9 cellular contexts compared by ENCODE assay signal in the genomic region with DNA sequence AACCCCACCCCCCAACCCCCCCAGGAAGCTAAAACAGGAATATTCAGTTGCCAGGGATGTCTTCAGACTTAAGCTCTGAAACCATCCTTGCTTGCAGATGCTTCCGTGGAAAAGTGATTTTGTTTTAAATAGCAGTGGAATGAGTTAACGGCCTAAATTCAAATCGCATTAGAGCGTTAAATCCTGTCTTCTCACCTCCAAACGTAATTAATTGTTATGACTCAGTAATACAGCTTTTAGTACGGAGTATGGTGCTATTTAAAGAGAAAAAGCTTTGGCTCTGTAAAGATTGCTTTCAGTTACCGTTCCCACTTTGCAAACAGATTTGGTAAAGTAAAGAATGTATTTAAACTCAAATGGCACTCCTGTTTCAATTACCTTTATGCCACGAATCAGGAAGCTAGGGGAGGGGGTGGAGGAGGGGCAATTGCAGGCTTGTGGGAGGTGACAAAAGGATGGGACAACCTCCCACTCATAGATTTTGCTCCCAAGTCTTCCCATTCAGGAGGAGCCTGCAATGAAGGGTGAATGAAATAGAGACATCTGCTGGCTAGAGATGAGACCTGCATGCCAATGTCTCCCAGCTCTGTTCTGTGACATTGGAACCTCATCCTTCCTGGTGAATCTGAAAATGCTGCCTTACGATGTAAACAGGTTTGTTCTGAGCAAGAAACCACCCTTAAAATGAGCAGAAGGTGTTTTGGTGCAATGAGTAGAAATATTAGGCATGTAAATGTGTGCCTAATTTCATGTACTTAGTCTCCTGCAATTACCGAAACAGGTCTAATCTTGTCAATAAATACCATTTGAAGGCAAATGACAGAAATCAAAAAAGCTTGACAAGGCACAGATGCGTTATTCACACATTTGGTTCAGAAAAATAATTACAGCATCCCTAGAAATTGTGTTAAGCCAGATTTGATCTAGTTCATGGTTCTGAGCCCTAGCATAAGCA. TPM values are rescaled to one million over a fixed set of nuclear protein-coding genes. Genes with fewer than 3 reads are reported as not detected.
DNase-seq lines count a peak whose midpoint lies in the region; TF ChIP-seq lines count a peak whose summit lies in the region.
"Had no signal": no experiment of that assay in that cellular context is flagged by ENCODE, and none has a peak within 500 bp of the region (broad histone marks: within the 10 kb centered on the region; RNA-seq: fewer than 3 reads in every experiment).

No MANE protein-coding gene starts in this region.

- H3K27me3 Mint-ChIP-seq in HFFc6 (ENCODE audit: insufficient read depth) (peaks cover 6% of the 10 kb centered on the region), neural crest cell (ENCODE audit: low read depth) (peaks cover 49% of the 10 kb centered on the region)

- H3K9ac ChIP-seq in SU-DHL-6 (ENCODE audit: low read length) = no peak overlapping the region

- no peak overlapping the region for H3K27ac ChIP-seq in SU-DHL-6 (ENCODE audit: low read depth, low read length)

- peak overlapping the region; percentile 11; the same call in 1 of the 2 replicates for H3K27ac Mint-ChIP-seq in HFFc6
- no peak overlapping the region for H3K27ac Mint-ChIP-seq in neural crest cell (ENCODE audit: unreplicated experiment)
- H3K27ac Mint-ChIP-seq: memory B cell had no signal

- H3K9me3 Mint-ChIP-seq in HFFc6 (no peaks in the 10 kb centered on the region), neural crest cell (no peaks in the 10 kb centered on the region)

- no peaks in the 10 kb centered on the region for H3K27me3 ChIP-seq in SU-DHL-6 (ENCODE audit: low read length)

- H3K36me3 ChIP-seq in SU-DHL-6 (ENCODE audit: low read length) = no peaks in the 10 kb centered on the region

- H3K4me2 ChIP-seq in SU-DHL-6 (ENCODE audit: low read depth, low read length, poor library complexity, severe bottlenecking) = no peak overlapping the region

- H3F3A ChIP-seq in SU-DHL-6 (ENCODE audit: insufficient read depth) = no peaks in the 10 kb centered on the region

- peak; percentile 72 for TF ChIP-seq CTCF in GM12865 (IDR thresholded peaks at IDR 0.05; ENCODE audit: insufficient read depth, low read depth, low read length, missing control alignments)
- peak; percentile 88 for TF ChIP-seq CTCF in HFFc6 (IDR thresholded peaks at IDR 0.05)
- TF ChIP-seq CTCF in SU-DHL-6 (IDR thresholded peaks at IDR 0.05; ENCODE audit: insufficient read depth, low read length, poor library complexity, severe bottlenecking) = peak; percentile 58
- peak; percentile 90 for TF ChIP-seq CTCF in foreskin fibroblast (IDR thresholded peaks at IDR 0.05; ENCODE audit: low read depth, low read length)
- peak; percentile 83 for TF ChIP-seq CTCF in neural crest cell (conservative IDR thresholded peaks at IDR 0.05)

- H3K9me3 ChIP-seq in SU-DHL-6 (ENCODE audit: insufficient read depth, low read length) = no peaks in the 10 kb centered on the region

- DNase-seq in GM12865 (ENCODE audit: low read depth) = peak; percentile 45
- peak; percentile 84 for DNase-seq in HFFc6
- DNase-seq in NCI-H1092 (lab: John Stamatoyannopoulos, UW) = peak; percentile 30
- peak; percentile 81 to 89 for DNase-seq in foreskin fibroblast
- DNase-seq in neural crest cell (ENCODE audit: low read depth, low spot score) = peak; percentile 47
- no peak for DNase-seq in stimulated activated CD4-positive, alpha-beta T cell treated with anti-CD3 and anti-CD28 coated beads, Interleukin-4, amount 100 ng/mL, for 4 hours
- DNase-seq in T-helper 1 cell = no peak

- H3K4me3 ChIP-seq in GM12865 (ENCODE audit: low read depth, low read length) (no peak overlapping the region), SU-DHL-6 (ENCODE audit: insufficient read depth, low read length, poor library complexity, severe bottlenecking) (no peak overlapping the region), foreskin fibroblast (ENCODE audit: low read depth in 1 of 2, low read length in 2 of 2) (peak overlapping the region; percentile 28 to 48)

- no peaks in the 10 kb centered on the region for H4K20me1 ChIP-seq in SU-DHL-6 (ENCODE audit: low read depth, low read length)

- H2AFZ ChIP-seq in SU-DHL-6 (ENCODE audit: low read depth, low read length, severe bottlenecking) = no peak overlapping the region

- H3K4me1 Mint-ChIP-seq in HFFc6 (ENCODE audit: low read depth) (peaks cover 39% of the 10 kb centered on the region), neural crest cell (peaks cover 5% of the 10 kb centered on the region)
- H3K4me1 Mint-ChIP-seq: memory B cell had no signal

- H3K36me3 Mint-ChIP-seq in HFFc6 (ENCODE audit: low read depth) (no peaks in the 10 kb centered on the region), neural crest cell (ENCODE audit: low read depth) (no peaks in the 10 kb centered on the region)
- H3K36me3 Mint-ChIP-seq: memory B cell had no signal

- H3K4me3 Mint-ChIP-seq in HFFc6 (peak overlapping the region; percentile 76), neural crest cell (peak overlapping the region; percentile 82)
- H3K4me3 Mint-ChIP-seq: memory B cell had no signal

- H3K9me2 ChIP-seq in SU-DHL-6 (replicated peaks; ENCODE audit: insufficient read depth, low read length) = no peaks in the 10 kb centered on the region

- no peaks in the 10 kb centered on the region for H3K79me2 ChIP-seq in SU-DHL-6 (ENCODE audit: insufficient read depth, low read length)

RNA-seq across cellular contexts. Expression of a gene that starts 2.6 kb away (rescaled TPM):
- 1 to 10 TPM; 6.7 to 9.1 (median 8.6) TPM for total RNA-seq in HFFc6 (2021; fragmentation: NEBNext Ultra II Directional; extraction: Animal tissue kit (Norgen Biotek cat#: 25700))
- total RNA-seq in neural crest cell = 0.34 and 0.91 TPM in 2 replicates

Comparison
In these comparisons a context has a peak if more than half of its experiments do, and no peak if none do; other contexts are left out.
1. DNase-seq: peak in GM12865 (single experiment), HFFc6 (single experiment), NCI-H1092 (single experiment), foreskin fibroblast (2 of 2) and neural crest cell (single experiment); none in stimulated activated CD4-positive, alpha-beta T cell treated with anti-CD3 and anti-CD28 coated beads, Interleukin-4, amount 100 ng/mL, for 4 hours (0 of 2) and T-helper 1 cell (0 of 5).
2. H3K4me3 ChIP-seq: peak in foreskin fibroblast (2 of 2); none in GM12865 (single experiment) and SU-DHL-6 (single experiment).
3. Peak in every context shown above with its lines, with median percentiles within 50 percentile points of each other: CTCF ChIP-seq.